In the genomic region with DNA sequence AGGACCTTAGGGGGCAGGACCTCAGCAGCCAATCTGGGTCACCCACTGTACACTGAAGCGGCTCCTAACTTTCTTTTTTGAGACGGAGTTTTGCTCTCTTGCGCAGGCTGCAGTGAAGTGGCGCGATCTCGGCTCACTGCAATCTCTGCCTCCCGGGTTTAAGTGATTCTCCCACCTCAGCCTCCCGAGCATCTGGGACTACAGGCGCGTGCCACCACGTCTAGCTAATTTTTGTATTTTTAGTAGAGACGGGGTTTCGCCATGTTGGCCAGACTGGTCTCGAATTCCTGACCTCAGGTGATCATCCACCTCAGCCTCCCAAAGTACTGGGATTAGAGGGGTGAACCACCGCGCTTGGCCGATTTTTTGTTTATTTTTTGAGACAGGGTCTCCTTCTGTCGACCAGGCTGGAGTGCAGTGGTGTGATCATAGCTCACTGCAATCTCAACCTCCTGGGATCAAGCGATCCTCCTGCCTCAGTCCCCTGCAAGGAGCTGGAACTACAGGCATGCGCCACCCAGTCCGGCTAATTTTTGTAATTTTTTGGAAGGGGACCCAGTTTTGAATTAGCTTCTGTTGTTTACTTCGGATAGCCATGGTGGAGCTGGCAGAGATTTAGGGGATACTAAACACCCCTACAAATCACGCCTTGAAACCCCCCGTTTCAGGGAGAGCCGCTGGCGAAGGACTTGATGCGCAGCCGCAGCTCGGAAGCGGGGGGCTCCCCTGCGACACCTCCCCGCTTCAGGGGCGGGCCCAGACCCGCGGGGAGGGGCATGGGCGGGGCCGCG, we compare ENCODE assay signal across 8 cellular contexts. TPM values are rescaled to one million over a fixed set of nuclear protein-coding genes. Genes with fewer than 3 reads are reported as not detected.
DNase-seq lines count a peak whose midpoint lies in the region; ATAC-seq and TF ChIP-seq lines count a peak whose summit lies in the region.

No MANE protein-coding gene starts in this region.

- TF ChIP-seq CTCF in Panc1 (IDR thresholded peaks at IDR 0.05) (no peak), esophagus muscularis mucosa (IDR thresholded peaks at IDR 0.05) (no peak), progenitor cell of endocrine pancreas (IDR thresholded peaks at IDR 0.05; ENCODE audit: unreplicated experiment) (no peak)

- H3K27me3 ChIP-seq in Panc1 (ENCODE audit: control insufficient read depth, insufficient read depth, low read length) (no peaks in the 10 kb centered on the region), esophagus muscularis mucosa (no peaks in the 10 kb centered on the region)

- H3K4me1 ChIP-seq in Panc1 (ENCODE audit: control insufficient read depth, insufficient read depth, low read length), result peaks cover 11% of the 10 kb centered on the region
- H3K4me1 ChIP-seq in esophagus muscularis mucosa, result peaks cover 40 to 49% (median 43%) of the 10 kb centered on the region in 4 donors

- peaks cover 10% of the 10 kb centered on the region for H3K4me1 Mint-ChIP-seq in progenitor cell of endocrine pancreas (ENCODE audit: low read depth)

- no TSS peak for BruUV-seq in Panc1 (replicated peaks; lab: Mats Ljungman, UMichigan)

- DNase-seq in Panc1 (ENCODE audit: low read depth, low spot score), result no peak
- DNase-seq in esophagus muscularis mucosa (ENCODE audit: extremely low spot score), result no peak
- no peak for DNase-seq in progenitor cell of endocrine pancreas (ENCODE audit: low spot score, unreplicated experiment)
- DNase-seq in activated gamma-delta T cell treated with Interleukin-2 at 50 U/mL for 16 hours, result no peak
- DNase-seq in T-helper 9 cell, result no peak

- peaks cover 6% of the 10 kb centered on the region for H3K27me3 Mint-ChIP-seq in progenitor cell of endocrine pancreas

- CTCF ChIA-PET in Panc1 (lab: Charles Lee), result interaction anchor here (0.6 to 1.1 kb wide), 2 partner anchors 26 to 225 kb away, joined by 3 to 7 read pairs; no protein-coding TSS in a partner anchor

- no peak for ATAC-seq in Panc1
- ATAC-seq in HG03442 (IDR thresholded peaks at IDR 0.05; ENCODE audit: unreplicated experiment), result no peak
- ATAC-seq in HG03159 (IDR thresholded peaks at IDR 0.05; ENCODE audit: unreplicated experiment), result no peak

- TF ChIP-seq POLR2A in esophagus muscularis mucosa (IDR thresholded peaks at IDR 0.05; ENCODE audit: low read depth), result no peak

- H3K27ac ChIP-seq in Panc1 (ENCODE audit: low read length) (peak overlapping the region; percentile 65), esophagus muscularis mucosa (replicated peaks in 1 of 4) (peak overlapping the region; percentile 97 to 100 (median 99))

- no peaks in the 10 kb centered on the region for H3K36me3 Mint-ChIP-seq in progenitor cell of endocrine pancreas (ENCODE audit: insufficient read depth)

- intact Hi-C loops in Panc1 (cut with micrococcal nuclease; ENCODE audit: unreplicated experiment), result no loop called here
- intact Hi-C loops in esophagus muscularis mucosa (cut with DNase I), result loop anchor here (2.0 to 5.0 kb wide), 2 partner anchors 73 to 152 kb away; a partner anchor contains a TSS

- no peaks in the 10 kb centered on the region for H3K9me3 Mint-ChIP-seq in progenitor cell of endocrine pancreas (ENCODE audit: low read depth)

- in situ Hi-C loops in Panc1 (cut with HindIII; ENCODE audit: low pct_unique_long_range_greater_than_20kb, low sequenced_read_pairs), result no loop called here

- H3K9me3 ChIP-seq in Panc1 (ENCODE audit: control insufficient read depth, insufficient read depth, low read depth, low read length) (no peaks in the 10 kb centered on the region), esophagus muscularis mucosa (no peaks in the 10 kb centered on the region)

- H3K27ac Mint-ChIP-seq in progenitor cell of endocrine pancreas, result peak overlapping the region; percentile 56

- TF ChIP-seq EP300 in esophagus muscularis mucosa (IDR thresholded peaks at IDR 0.05), result no peak

- H3K4me3 Mint-ChIP-seq in progenitor cell of endocrine pancreas (ENCODE audit: low read depth), result peak overlapping the region; percentile 71

- POLR2A ChIA-PET in Panc1 (lab: Charles Lee), result interaction anchor here (0.6 kb wide), 1 partner anchor 68 kb away, joined by 3 read pairs; no protein-coding TSS in a partner anchor

- H3K4me3 ChIP-seq in GM08714 (ENCODE audit: low read length) (peak overlapping the region; percentile 86; the same call in 1 of the 2 replicates), Panc1 (ENCODE audit: low read depth in 2 of 2, low read length in 2 of 2) (peak overlapping the region; percentile 90 to 100), esophagus muscularis mucosa (peak overlapping the region; percentile 97 to 100 (median 98))

- H3K36me3 ChIP-seq in Panc1 (ENCODE audit: control insufficient read depth, insufficient read depth, low read length) (no peaks in the 10 kb centered on the region), esophagus muscularis mucosa (peaks cover 1 to 9% (median 7%) of the 10 kb centered on the region in 4 donors)

- WGBS in esophagus muscularis mucosa, result 36% methylated on average over 38 of the region's 38 CpGs

RNA-seq across cellular contexts. Expression of a gene that starts 1.5 kb away (rescaled TPM):
- total RNA-seq in Panc1 (2021; ENCODE audit: unreplicated experiment) (69.8 TPM), esophagus muscularis mucosa (10 to 100 TPM; 74.6 to 89.8 (median 80.7) TPM), progenitor cell of endocrine pancreas (74.5 and 76.0 TPM in 2 replicates)
- 77.9 TPM for polyA plus RNA-seq in Panc1 (2012; ENCODE audit: insufficient read length)
